In the genomic region with DNA sequence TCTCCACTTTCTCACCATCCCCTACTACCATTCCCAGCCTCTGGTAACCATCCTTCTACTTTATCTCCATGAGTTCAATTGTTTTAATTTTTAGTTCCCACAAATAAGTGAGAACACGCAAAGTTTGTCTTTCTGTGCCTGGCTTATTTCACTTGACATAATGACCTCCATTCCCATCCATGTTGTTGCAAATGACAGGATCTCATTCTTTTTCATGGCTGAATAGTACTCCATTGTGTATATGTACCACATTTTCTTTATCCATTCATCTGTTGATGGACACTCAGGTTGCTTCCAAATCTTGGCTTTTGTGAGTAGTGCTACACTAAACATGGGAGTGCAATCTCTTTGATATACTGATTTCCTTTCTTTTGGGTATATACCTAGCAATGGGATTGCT, we compare ENCODE assay signal across 2 cellular contexts. TPM values are rescaled to one million over a fixed set of nuclear protein-coding genes. Genes with fewer than 3 reads are reported as not detected.
"Had no signal": no experiment of that assay in that cellular context is flagged by ENCODE, and none has a peak within 500 bp of the region (broad histone marks: within the 10 kb centered on the region; RNA-seq: fewer than 3 reads in every experiment).

No MANE protein-coding gene starts in this region.

RNA-seq across cellular contexts. Expression of gene FRMPD3, which starts 55.8 kb away (rescaled TPM):
- total RNA-seq: MCF 10A, NCI-H460 had no signal
